7 cellular contexts compared by ENCODE assay signal in the genomic region with DNA sequence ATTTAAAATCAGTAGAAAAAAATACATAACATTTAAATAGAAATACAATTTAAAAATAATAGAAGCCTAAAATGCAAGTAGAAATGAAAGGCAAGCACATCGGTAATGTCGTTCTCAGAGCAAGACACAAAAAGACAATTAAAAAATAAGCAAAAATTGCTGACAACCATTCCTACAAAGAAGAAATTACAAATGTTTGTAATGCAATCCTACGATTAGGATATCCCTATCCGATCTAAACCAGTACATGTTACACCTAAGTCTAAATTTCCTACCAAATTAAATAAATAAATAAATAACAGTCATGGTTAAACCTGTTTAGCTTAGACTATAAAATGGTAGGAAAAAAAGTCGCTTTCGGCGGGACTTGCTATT.
DNase-seq lines count a peak whose midpoint lies in the region; ATAC-seq and TF ChIP-seq lines count a peak whose summit lies in the region.

No MANE protein-coding gene starts in this region.

- peak overlapping the region; percentile 89 for H3K27ac ChIP-seq in GM23338 (ENCODE audit: low read depth)
- peak overlapping the region; percentile 95 for H3K27ac ChIP-seq in RWPE1
- peak overlapping the region; percentile 96 to 99 (median 98) for H3K27ac ChIP-seq in spleen

- POLR2A ChIA-PET in RWPE1 (lab: Yijun Ruan, JAX; ENCODE audit: low non-redundant PET) = interaction anchor here (0.6 to 1.0 kb wide), 2 partner anchors 57 to 273 kb away, joined by 3 to 7 read pairs; no protein-coding TSS in a partner anchor

- H3K9me3 ChIP-seq in spleen = peaks cover 0 to 24% (median 18%) of the 10 kb centered on the region in 8 donors

- peaks cover 27% of the 10 kb centered on the region for H3K36me3 Mint-ChIP-seq in GM23338 (ENCODE audit: low read depth)

- peaks cover 15% of the 10 kb centered on the region for H3K4me1 Mint-ChIP-seq in GM23338

- no peaks in the 10 kb centered on the region for H4K20me1 ChIP-seq in GM23338 (replicated peaks; ENCODE audit: insufficient read depth)

- H3K79me2 ChIP-seq in GM23338 (replicated peaks; ENCODE audit: insufficient read depth) = no peaks in the 10 kb centered on the region

- H3K4me1 ChIP-seq in GM23338 (ENCODE audit: insufficient read depth) (peaks cover 14% of the 10 kb centered on the region), spleen (peaks cover 3 to 51% (median 41%) of the 10 kb centered on the region in 6 donors)

- H3K4me3 Mint-ChIP-seq in GM23338 = no peak overlapping the region

- no peak for TF ChIP-seq POLR2A in spleen (IDR thresholded peaks at IDR 0.05)

- no peak overlapping the region; the same call in 1 of the 2 replicates for H2AFZ ChIP-seq in GM23338

- intact Hi-C loops in spleen (cut with DNase I; ENCODE audit: low total_unique reads) = loop anchor here (5.0 kb wide), 1 partner anchor 37 kb away; no protein-coding TSS in a partner anchor

- TF ChIP-seq CTCF in GM23338 (conservative IDR thresholded peaks at IDR 0.05; ENCODE audit: low read depth in 2 of 2) = no peak
- TF ChIP-seq CTCF in RWPE1 (conservative IDR thresholded peaks at IDR 0.05; ENCODE audit: low read depth) = no peak
- no peak for TF ChIP-seq CTCF in epithelial cell of proximal tubule (conservative IDR thresholded peaks at IDR 0.05; ENCODE audit: low read depth, low read length)
- TF ChIP-seq CTCF in spleen (IDR thresholded peaks at IDR 0.05 in 8 of 11, conservative IDR thresholded peaks at IDR 0.05 in 3 of 11) = no peak

- H3K27me3 ChIP-seq in GM23338 (ENCODE audit: insufficient read depth) (peaks cover 17% of the 10 kb centered on the region), spleen (replicated peaks in 1 of 7) (peaks cover 0 to 70% (median 0%) of the 10 kb centered on the region in 7 donors)

- no peak overlapping the region for H3K27ac Mint-ChIP-seq in GM23338

- H3K9me3 Mint-ChIP-seq in GM23338 = peaks cover 35% of the 10 kb centered on the region

- DNase-seq in GM23338 (ENCODE audit: low spot score) (no peak), RWPE1 (ENCODE audit: low spot score) (no peak), epithelial cell of proximal tubule (ENCODE audit: low read depth) (no peak), spleen (no peak), NCI-H226 (no peak), NCI-H2107 treated with DMSO at 0.1 percent for 48 hours (lab: John Stamatoyannopoulos, UW; ENCODE audit: unreplicated experiment) (no peak)

- peak overlapping the region; percentile 64 for H3K4me2 ChIP-seq in GM23338

- peaks cover 23% of the 10 kb centered on the region for H3K27me3 Mint-ChIP-seq in GM23338 (ENCODE audit: insufficient read depth, low read depth, poor library complexity)

- 25 to 39% (median 28%) methylated on average over 7 of the region's 7 CpGs for WGBS in spleen, 5 donors

- peak overlapping the region; percentile 46 for H3K4me3 ChIP-seq in GM23338
- peak overlapping the region; percentile 30 for H3K4me3 ChIP-seq in epithelial cell of proximal tubule (ENCODE audit: low read depth, low read length)
- H3K4me3 ChIP-seq in spleen = peak overlapping the region; percentile 28 to 80 (median 49)

- H3K9me2 ChIP-seq in GM23338 (ENCODE audit: insufficient read depth) = no peaks in the 10 kb centered on the region

- no peak for ATAC-seq in GM23338
- no peak for ATAC-seq in HG03457 (IDR thresholded peaks at IDR 0.05; ENCODE audit: unreplicated experiment)

- CTCF ChIA-PET in RWPE1 (lab: Yijun Ruan, JAX) = no interaction called here

- peaks cover 14% of the 10 kb centered on the region for H3F3A ChIP-seq in GM23338 (replicated peaks; ENCODE audit: low read depth)

- H3K36me3 ChIP-seq in GM23338 (ENCODE audit: insufficient read depth) (no peaks in the 10 kb centered on the region), spleen (peaks cover 0 to 3% (median 0%) of the 10 kb centered on the region in 6 donors)

TF ChIP-seq in GM23338, 12 proteins besides CTCF, POLR2A, EP300 and RAD21:
- no peak for TF ChIP-seq NANOG (IDR thresholded peaks at IDR 0.05; ENCODE audit: borderline replicate concordance)
- TF ChIP-seq JUNB (IDR thresholded peaks at IDR 0.05; ENCODE audit: unreplicated experiment) = no peak
- TF ChIP-seq, protein P1, sequence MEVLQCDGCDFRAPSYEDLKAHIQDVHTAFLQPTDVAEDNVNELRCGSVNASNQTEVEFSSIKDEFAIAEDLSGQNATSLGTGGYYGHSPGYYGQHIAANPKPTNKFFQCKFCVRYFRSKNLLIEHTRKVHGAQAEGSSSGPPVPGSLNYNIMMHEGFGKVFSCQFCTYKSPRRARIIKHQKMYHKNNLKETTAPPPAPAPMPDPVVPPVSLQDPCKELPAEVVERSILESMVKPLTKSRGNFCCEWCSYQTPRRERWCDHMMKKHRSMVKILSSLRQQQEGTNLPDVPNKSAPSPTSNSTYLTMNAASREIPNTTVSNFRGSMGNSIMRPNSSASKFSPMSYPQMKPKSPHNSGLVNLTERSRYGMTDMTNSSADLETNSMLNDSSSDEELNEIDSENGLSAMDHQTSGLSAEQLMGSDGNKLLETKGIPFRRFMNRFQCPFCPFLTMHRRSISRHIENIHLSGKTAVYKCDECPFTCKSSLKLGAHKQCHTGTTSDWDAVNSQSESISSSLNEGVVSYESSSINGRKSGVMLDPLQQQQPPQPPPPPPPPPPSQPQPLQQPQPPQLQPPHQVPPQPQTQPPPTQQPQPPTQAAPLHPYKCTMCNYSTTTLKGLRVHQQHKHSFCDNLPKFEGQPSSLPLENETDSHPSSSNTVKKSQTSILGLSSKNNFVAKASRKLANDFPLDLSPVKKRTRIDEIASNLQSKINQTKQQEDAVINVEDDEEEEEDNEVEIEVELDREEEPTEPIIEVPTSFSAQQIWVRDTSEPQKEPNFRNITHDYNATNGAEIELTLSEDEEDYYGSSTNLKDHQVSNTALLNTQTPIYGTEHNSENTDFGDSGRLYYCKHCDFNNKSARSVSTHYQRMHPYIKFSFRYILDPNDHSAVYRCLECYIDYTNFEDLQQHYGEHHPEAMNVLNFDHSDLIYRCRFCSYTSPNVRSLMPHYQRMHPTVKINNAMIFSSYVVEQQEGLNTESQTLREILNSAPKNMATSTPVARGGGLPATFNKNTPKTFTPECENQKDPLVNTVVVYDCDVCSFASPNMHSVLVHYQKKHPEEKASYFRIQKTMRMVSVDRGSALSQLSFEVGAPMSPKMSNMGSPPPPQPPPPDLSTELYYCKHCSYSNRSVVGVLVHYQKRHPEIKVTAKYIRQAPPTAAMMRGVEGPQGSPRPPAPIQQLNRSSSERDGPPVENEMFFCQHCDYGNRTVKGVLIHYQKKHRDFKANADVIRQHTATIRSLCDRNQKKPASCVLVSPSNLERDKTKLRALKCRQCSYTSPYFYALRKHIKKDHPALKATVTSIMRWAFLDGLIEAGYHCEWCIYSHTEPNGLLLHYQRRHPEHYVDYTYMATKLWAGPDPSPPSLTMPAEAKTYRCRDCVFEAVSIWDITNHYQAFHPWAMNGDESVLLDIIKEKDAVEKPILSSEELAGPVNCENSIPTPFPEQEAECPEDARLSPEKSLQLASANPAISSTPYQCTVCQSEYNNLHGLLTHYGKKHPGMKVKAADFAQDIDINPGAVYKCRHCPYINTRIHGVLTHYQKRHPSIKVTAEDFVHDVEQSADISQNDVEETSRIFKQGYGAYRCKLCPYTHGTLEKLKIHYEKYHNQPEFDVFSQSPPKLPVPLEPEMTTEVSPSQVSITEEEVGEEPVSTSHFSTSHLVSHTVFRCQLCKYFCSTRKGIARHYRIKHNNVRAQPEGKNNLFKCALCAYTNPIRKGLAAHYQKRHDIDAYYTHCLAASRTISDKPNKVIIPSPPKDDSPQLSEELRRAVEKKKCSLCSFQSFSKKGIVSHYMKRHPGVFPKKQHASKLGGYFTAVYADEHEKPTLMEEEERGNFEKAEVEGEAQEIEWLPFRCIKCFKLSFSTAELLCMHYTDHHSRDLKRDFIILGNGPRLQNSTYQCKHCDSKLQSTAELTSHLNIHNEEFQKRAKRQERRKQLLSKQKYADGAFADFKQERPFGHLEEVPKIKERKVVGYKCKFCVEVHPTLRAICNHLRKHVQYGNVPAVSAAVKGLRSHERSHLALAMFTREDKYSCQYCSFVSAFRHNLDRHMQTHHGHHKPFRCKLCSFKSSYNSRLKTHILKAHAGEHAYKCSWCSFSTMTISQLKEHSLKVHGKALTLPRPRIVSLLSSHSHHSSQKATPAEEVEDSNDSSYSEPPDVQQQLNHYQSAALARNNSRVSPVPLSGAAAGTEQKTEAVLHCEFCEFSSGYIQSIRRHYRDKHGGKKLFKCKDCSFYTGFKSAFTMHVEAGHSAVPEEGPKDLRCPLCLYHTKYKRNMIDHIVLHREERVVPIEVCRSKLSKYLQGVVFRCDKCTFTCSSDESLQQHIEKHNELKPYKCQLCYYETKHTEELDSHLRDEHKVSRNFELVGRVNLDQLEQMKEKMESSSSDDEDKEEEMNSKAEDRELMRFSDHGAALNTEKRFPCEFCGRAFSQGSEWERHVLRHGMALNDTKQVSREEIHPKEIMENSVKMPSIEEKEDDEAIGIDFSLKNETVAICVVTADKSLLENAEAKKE (CRISPR knock-in tag; IDR thresholded peaks at IDR 0.05) = no peak
- TF ChIP-seq EZH2phosphoT487 (IDR thresholded peaks at IDR 0.05; ENCODE audit: unreplicated experiment) = no peak
- TF ChIP-seq, protein P2, sequence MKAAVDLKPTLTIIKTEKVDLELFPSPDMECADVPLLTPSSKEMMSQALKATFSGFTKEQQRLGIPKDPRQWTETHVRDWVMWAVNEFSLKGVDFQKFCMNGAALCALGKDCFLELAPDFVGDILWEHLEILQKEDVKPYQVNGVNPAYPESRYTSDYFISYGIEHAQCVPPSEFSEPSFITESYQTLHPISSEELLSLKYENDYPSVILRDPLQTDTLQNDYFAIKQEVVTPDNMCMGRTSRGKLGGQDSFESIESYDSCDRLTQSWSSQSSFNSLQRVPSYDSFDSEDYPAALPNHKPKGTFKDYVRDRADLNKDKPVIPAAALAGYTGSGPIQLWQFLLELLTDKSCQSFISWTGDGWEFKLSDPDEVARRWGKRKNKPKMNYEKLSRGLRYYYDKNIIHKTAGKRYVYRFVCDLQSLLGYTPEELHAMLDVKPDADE (IDR thresholded peaks at IDR 0.05) = no peak
